ENCODE assay signal across 13 cellular contexts in the genomic region with DNA sequence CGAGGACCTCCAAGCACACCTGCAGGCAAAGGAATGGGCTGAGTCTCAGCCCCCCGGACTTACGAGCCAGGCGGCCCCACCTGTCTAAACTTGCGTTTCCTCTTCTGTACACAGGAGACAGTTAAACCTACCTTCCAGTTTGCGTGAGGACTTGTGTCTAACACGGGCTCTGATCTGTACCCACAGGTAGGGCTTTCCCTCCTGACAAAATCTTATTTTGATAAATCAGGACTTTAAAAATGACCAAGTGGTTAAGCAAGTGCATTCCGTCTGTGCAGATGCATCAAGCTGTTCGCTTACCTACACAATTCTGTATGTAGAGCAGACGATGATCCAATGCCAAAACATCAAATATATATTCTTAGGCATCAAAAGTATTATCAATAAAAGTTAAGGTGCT.
"Had no signal": no experiment of that assay in that cellular context is flagged by ENCODE, and none has a peak within 500 bp of the region (broad histone marks: within the 10 kb centered on the region; RNA-seq: fewer than 3 reads in every experiment).

No MANE protein-coding gene starts in this region.

- H3K4me1 Mint-ChIP-seq: activated CD4-positive, alpha-beta T cell treated with anti-CD3 and anti-CD28 coated beads for 36 hours; stimulated activated naive CD8-positive, alpha-beta T cell treated with anti-CD3 and anti-CD28 coated beads, Interleukin-15, amount 100 ng/mL, for 72 hours had no signal

- ATAC-seq: activated CD4-positive, alpha-beta T cell treated with anti-CD3 and anti-CD28 coated beads for 36 hours; activated CD8-positive, alpha-beta T cell treated with anti-CD3 and anti-CD28 coated beads for 36 hours; stimulated activated naive CD8-positive, alpha-beta T cell treated with anti-CD3 and anti-CD28 coated beads, Interleukin-15, amount 100 ng/mL, for 72 hours had no signal

- H3K36me3 ChIP-seq: thoracic aorta had no signal

- DNase-seq: activated CD4-positive, alpha-beta T cell treated with anti-CD3 and anti-CD28 coated beads for 36 hours; activated CD8-positive, alpha-beta memory T cell treated with anti-CD3 and anti-CD28 coated beads, Interleukin-2, amount 50 U/mL, for 48 hours; activated CD8-positive, alpha-beta T cell treated with anti-CD3 and anti-CD28 coated beads for 36 hours; activated naive CD4-positive, alpha-beta T cell treated with Interleukin-2 at 50 U/mL for 16 hours; central memory CD4-positive, alpha-beta T cell; effector CD4-positive, alpha-beta T cell; left ventricle myocardium superior; nephron progenitor cell; stimulated activated CD4-positive, alpha-beta T cell treated with anti-CD3 and anti-CD28 coated beads, Interleukin-12 subunit alpha, Interleukin-12 subunit beta, amount 100 ng/mL, for 4 hours; stimulated activated CD4-positive, alpha-beta T cell treated with anti-CD3 and anti-CD28 coated beads, Interleukin-4, amount 100 ng/mL, for 1 hour; stimulated activated naive CD8-positive, alpha-beta T cell treated with anti-CD3 and anti-CD28 coated beads, Interleukin-15, amount 100 ng/mL, for 72 hours had no signal

- H3K9me3 Mint-ChIP-seq: activated CD8-positive, alpha-beta T cell treated with anti-CD3 and anti-CD28 coated beads for 36 hours; stimulated activated naive CD8-positive, alpha-beta T cell treated with anti-CD3 and anti-CD28 coated beads, Interleukin-15, amount 100 ng/mL, for 72 hours had no signal

- H3K4me3 ChIP-seq: coronary artery, thoracic aorta had no signal

- H3K4me3 Mint-ChIP-seq: activated CD4-positive, alpha-beta T cell treated with anti-CD3 and anti-CD28 coated beads for 36 hours; activated CD8-positive, alpha-beta T cell treated with anti-CD3 and anti-CD28 coated beads for 36 hours; nephron progenitor cell; stimulated activated naive CD8-positive, alpha-beta T cell treated with anti-CD3 and anti-CD28 coated beads, Interleukin-15, amount 100 ng/mL, for 72 hours had no signal

- H3K27ac Mint-ChIP-seq: activated CD4-positive, alpha-beta T cell treated with anti-CD3 and anti-CD28 coated beads for 36 hours; activated CD8-positive, alpha-beta T cell treated with anti-CD3 and anti-CD28 coated beads for 36 hours; nephron progenitor cell had no signal

- H3K27ac ChIP-seq: coronary artery, thoracic aorta had no signal

- H3K9me3 ChIP-seq: thoracic aorta had no signal
